15 cellular contexts compared by ENCODE assay signal in the genomic region with DNA sequence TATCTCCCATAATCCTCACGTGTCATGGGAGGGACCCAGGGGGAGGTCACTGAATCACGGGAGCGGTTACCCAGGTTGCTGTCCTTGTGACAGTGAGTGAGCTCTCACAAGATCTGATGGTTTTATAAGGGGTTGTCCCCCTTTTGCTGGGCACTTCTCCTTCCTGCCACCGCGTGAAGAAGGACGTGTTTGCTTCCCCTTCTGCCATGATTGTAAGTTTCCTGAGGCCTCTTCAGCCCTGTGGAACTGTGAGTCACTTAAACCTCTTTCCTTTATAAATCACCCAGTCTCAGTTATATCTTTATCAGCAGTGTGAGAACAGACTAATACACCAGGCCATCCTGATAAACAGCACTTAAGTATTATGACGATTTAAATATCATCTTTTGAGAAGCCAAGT. TPM values are rescaled to one million over a fixed set of nuclear protein-coding genes. Genes with fewer than 3 reads are reported as not detected.
DNase-seq lines count a peak whose midpoint lies in the region; ATAC-seq and TF ChIP-seq lines count a peak whose summit lies in the region.
"Had no signal": no experiment of that assay in that cellular context is flagged by ENCODE, and none has a peak within 500 bp of the region (broad histone marks: within the 10 kb centered on the region; RNA-seq: fewer than 3 reads in every experiment).

No MANE protein-coding gene starts in this region.

- no peaks in the 10 kb centered on the region for H3K36me3 ChIP-seq in PC-9 (ENCODE audit: low read depth)
- H3K36me3 ChIP-seq: HAP-1 had no signal

- H3K9me3 Mint-ChIP-seq in activated naive CD4-positive, alpha-beta T cell treated with anti-CD3 and anti-CD28 coated beads, Interleukin-2, amount 50 U/mL, for 72 hours: no peaks in the 10 kb centered on the region
- no peaks in the 10 kb centered on the region for H3K9me3 Mint-ChIP-seq in activated naive CD4-positive, alpha-beta T cell treated with anti-CD3 and anti-CD28 coated beads, Interleukin-2, amount 10 ng/mL, durations not matched to agents 7 days and 5 days
- H3K9me3 Mint-ChIP-seq: CD4-positive, alpha-beta memory T cell had no signal

- H3K4me3 ChIP-seq in PC-9: no peak overlapping the region
- H3K4me3 ChIP-seq: A549, HAP-1 had no signal

- peaks cover 15% of the 10 kb centered on the region; the same call in 1 of the 2 replicates for H3F3A ChIP-seq in PC-9 (ENCODE audit: insufficient read depth, low read depth)

- no peak for DNase-seq in activated naive CD4-positive, alpha-beta T cell treated with anti-CD3 and anti-CD28 coated beads, Interleukin-2, amount 50 U/mL, for 72 hours (ENCODE audit: low spot score in 2 of 2)
- DNase-seq in activated naive CD4-positive, alpha-beta T cell treated with anti-CD3 and anti-CD28 coated beads, Interleukin-2, amount 10 ng/mL, durations not matched to agents 7 days and 5 days: no peak
- no peak for DNase-seq in T-helper 17 cell
- DNase-seq in dermis blood vessel endothelial cell: peak; percentile 29
- DNase-seq in activated CD8-positive, alpha-beta memory T cell treated with anti-CD3 and anti-CD28 coated beads, Interleukin-2, amount 50 U/mL, for 4 hours: no peak
- no peak for DNase-seq in PC-9
- no peak for DNase-seq in NCI-H2171 (lab: John Stamatoyannopoulos, UW)
- DNase-seq: IMR-90, NCI-H1105, NCI-H1694 treated with DMSO at 0.1 percent for 48 hours, NCI-H748 treated with DMSO at 0.1 percent for 48 hours, SHP77 treated with DMSO at 0.1 percent for 48 hours had no signal

- POLR2A ChIA-PET in PC-9 (lab: Charles Lee; ENCODE audit: unreplicated experiment): no interaction called here

- no peaks in the 10 kb centered on the region for H3K79me2 ChIP-seq in PC-9 (ENCODE audit: low read depth)

- H3K4me3 Mint-ChIP-seq in activated naive CD4-positive, alpha-beta T cell treated with anti-CD3 and anti-CD28 coated beads, Interleukin-2, amount 10 ng/mL, durations not matched to agents 7 days and 5 days: no peak overlapping the region
- no peak overlapping the region for H3K4me3 Mint-ChIP-seq in T-helper 17 cell
- H3K4me3 Mint-ChIP-seq: CD4-positive, alpha-beta memory T cell had no signal

- BruUV-seq in PC-9 (replicated peaks; lab: Mats Ljungman, UMichigan): no TSS peak

- CTCF ChIA-PET in activated naive CD4-positive, alpha-beta T cell treated with anti-CD3 and anti-CD28 coated beads, Interleukin-2, amount 10 ng/mL, durations not matched to agents 7 days and 5 days (lab: Charles Lee): no interaction called here
- CTCF ChIA-PET in PC-9 (lab: Charles Lee): no interaction called here

- H3K4me1 ChIP-seq in PC-9 (replicated peaks; ENCODE audit: insufficient read depth): peaks cover 10% of the 10 kb centered on the region
- H3K4me1 ChIP-seq: HAP-1 had no signal

- no peak for TF ChIP-seq CTCF in PC-9 (conservative IDR thresholded peaks at IDR 0.05)

- H3K4me1 Mint-ChIP-seq in activated naive CD4-positive, alpha-beta T cell treated with anti-CD3 and anti-CD28 coated beads, Interleukin-2, amount 10 ng/mL, durations not matched to agents 7 days and 5 days: peaks cover 14% of the 10 kb centered on the region
- peaks cover 13% of the 10 kb centered on the region for H3K4me1 Mint-ChIP-seq in T-helper 17 cell

- H3K27ac Mint-ChIP-seq in activated naive CD4-positive, alpha-beta T cell treated with anti-CD3 and anti-CD28 coated beads, Interleukin-2, amount 50 U/mL, for 72 hours: peak overlapping the region; percentile 43 to 75
- H3K27ac Mint-ChIP-seq in activated naive CD4-positive, alpha-beta T cell treated with anti-CD3 and anti-CD28 coated beads, Interleukin-2, amount 10 ng/mL, durations not matched to agents 7 days and 5 days: no peak overlapping the region
- peak overlapping the region; percentile 19 for H3K27ac Mint-ChIP-seq in T-helper 17 cell

- intact Hi-C loops in PC-9 (cut with micrococcal nuclease; ENCODE audit: unreplicated experiment): no loop called here

- H3K9me2 ChIP-seq in PC-9 (ENCODE audit: insufficient read depth): no peaks in the 10 kb centered on the region

- no peaks in the 10 kb centered on the region for H4K20me1 ChIP-seq in PC-9 (ENCODE audit: insufficient read depth)

- H3K4me2 ChIP-seq in PC-9: no peak overlapping the region
- H3K4me2 ChIP-seq: A549 had no signal

- H3K27me3 Mint-ChIP-seq in activated naive CD4-positive, alpha-beta T cell treated with anti-CD3 and anti-CD28 coated beads, Interleukin-2, amount 10 ng/mL, durations not matched to agents 7 days and 5 days: peaks cover 44% of the 10 kb centered on the region
- H3K27me3 Mint-ChIP-seq in T-helper 17 cell: no peaks in the 10 kb centered on the region
- H3K27me3 Mint-ChIP-seq: CD4-positive, alpha-beta memory T cell had no signal

- no peaks in the 10 kb centered on the region for H3K9me3 ChIP-seq in T-helper 17 cell (ENCODE audit: control insufficient read depth, low read length, poor library complexity, severe bottlenecking)
- H3K9me3 ChIP-seq in PC-9 (ENCODE audit: insufficient read depth, low read depth): no peaks in the 10 kb centered on the region
- H3K9me3 ChIP-seq: A549, HAP-1 had no signal

- no peaks in the 10 kb centered on the region for H3K36me3 Mint-ChIP-seq in activated naive CD4-positive, alpha-beta T cell treated with anti-CD3 and anti-CD28 coated beads, Interleukin-2, amount 50 U/mL, for 72 hours
- no peaks in the 10 kb centered on the region for H3K36me3 Mint-ChIP-seq in activated naive CD4-positive, alpha-beta T cell treated with anti-CD3 and anti-CD28 coated beads, Interleukin-2, amount 10 ng/mL, durations not matched to agents 7 days and 5 days
- no peaks in the 10 kb centered on the region for H3K36me3 Mint-ChIP-seq in T-helper 17 cell (ENCODE audit: low read depth)
- H3K36me3 Mint-ChIP-seq: CD4-positive, alpha-beta memory T cell had no signal

- no peaks in the 10 kb centered on the region for H3K27me3 ChIP-seq in PC-9 (ENCODE audit: insufficient read depth, low read depth)

- no peak overlapping the region for H3K27ac ChIP-seq in PC-9
- H3K27ac ChIP-seq: A549 had no signal

- ATAC-seq in activated naive CD4-positive, alpha-beta T cell treated with anti-CD3 and anti-CD28 coated beads, Interleukin-2, amount 50 U/mL, for 72 hours: peak in 1 of 2 donors; percentile 79
- ATAC-seq in T-helper 17 cell: no peak
- ATAC-seq: A549 had no signal

- no peak overlapping the region for H2AFZ ChIP-seq in PC-9

RNA-seq across cellular contexts. Expression of a gene that starts 8.9 kb away (rescaled TPM):
- total RNA-seq in activated naive CD4-positive, alpha-beta T cell treated with anti-CD3 and anti-CD28 coated beads, Interleukin-2, amount 50 U/mL, for 72 hours: 10 to 100 TPM; 13.5 to 19.4 TPM
- 1 to 10 TPM; 6.5 to 6.8 TPM for total RNA-seq in T-helper 17 cell
- total RNA-seq in dermis blood vessel endothelial cell: 18.5 and 19.5 TPM in 2 replicates
- 27.8 and 30.2 TPM in 2 replicates for total RNA-seq in PC-9 (2021)

RNA-seq across cellular contexts. Expression of a gene that starts 17.3 kb away (rescaled TPM):
- 10 to 100 TPM; 32.9 to 51.6 TPM for total RNA-seq in activated naive CD4-positive, alpha-beta T cell treated with anti-CD3 and anti-CD28 coated beads, Interleukin-2, amount 50 U/mL, for 72 hours
- total RNA-seq in T-helper 17 cell (10 to 100 TPM; 39.4 to 41.3 TPM), dermis blood vessel endothelial cell (48.8 and 58.4 TPM in 2 replicates), PC-9 (2021) (57.4 and 65.0 TPM in 2 replicates)

RNA-seq across cellular contexts. Expression of a gene that starts 29.5 kb away (rescaled TPM):
- total RNA-seq in activated naive CD4-positive, alpha-beta T cell treated with anti-CD3 and anti-CD28 coated beads, Interleukin-2, amount 50 U/mL, for 72 hours: not detected
- total RNA-seq in T-helper 17 cell (not detected), dermis blood vessel endothelial cell (1.3 and 1.9 TPM in 2 replicates), PC-9 (2021) (8.3 and 8.5 TPM in 2 replicates)
- total RNA-seq: CD4-positive, alpha-beta memory T cell had no signal
